ENCODE assay signal across 8 cellular contexts in genomic region chr19:44212865-44213346, GRCh38. TPM values are rescaled to one million over a fixed set of nuclear protein-coding genes. Genes with fewer than 3 reads are reported as not detected.
A peak's percentile ranks its signal among the peaks of the same experiment; 100 is the strongest.
DNase-seq lines count a peak whose midpoint lies in the region; ATAC-seq and TF ChIP-seq lines count a peak whose summit lies in the region.

No MANE protein-coding gene starts in this region.

- no peak overlapping the region for H3K23ac ChIP-seq in mesenchymal stem cell (ENCODE audit: low read length in 2 of 2)

- no peak for TF ChIP-seq EP300 in upper lobe of left lung (IDR thresholded peaks at IDR 0.05)

- WGBS in mesenchymal stem cell = 0% methylated on average over 14 of the region's 15 CpGs
- 4 to 6% methylated on average over 15 of the region's 15 CpGs for WGBS in upper lobe of left lung, 2 donors

- RAD21 ChIA-PET in HCT116 (lab: Charles Lee; ENCODE audit: low non-redundant PET in 1 of 2, low total read pairs in 2 of 2, uncharacterized antibody in 2 of 2, unreplicated experiment in 2 of 2) = no interaction called here

- H4K91ac ChIP-seq in mesenchymal stem cell (ENCODE audit: low read length) = no peak overlapping the region

- TF ChIP-seq CTCF in HCT116 (IDR thresholded peaks at IDR 0.05 in 2 of 3, conservative IDR thresholded peaks at IDR 0.05 in 1 of 3; ENCODE audit: borderline replicate concordance in 1 of 3, insufficient read depth in 1 of 3, low read depth in 2 of 3, low read length in 2 of 3) = no peak
- no peak for TF ChIP-seq CTCF in Panc1 (IDR thresholded peaks at IDR 0.05)
- no peak for TF ChIP-seq CTCF in upper lobe of left lung (IDR thresholded peaks at IDR 0.05)

- H3K9ac ChIP-seq in HCT116 (ENCODE audit: low read length) = peak overlapping the region; percentile 65
- peak overlapping the region; percentile 93 for H3K9ac ChIP-seq in mesenchymal stem cell (ENCODE audit: low read length)

- H3K9me3 ChIP-seq in HCT116 (ENCODE audit: control insufficient read depth in 1 of 2, insufficient read depth in 1 of 2, low read depth in 1 of 2, low read length in 2 of 2) = no peaks in the 10 kb centered on the region
- H3K9me3 ChIP-seq in Panc1 (ENCODE audit: control insufficient read depth, insufficient read depth, low read depth, low read length) = no peaks in the 10 kb centered on the region
- H3K9me3 ChIP-seq in mesenchymal stem cell (ENCODE audit: control insufficient read depth, low read length) = peaks cover 2% of the 10 kb centered on the region
- peaks cover 2 to 14% (median 6%) of the 10 kb centered on the region in 4 donors for H3K9me3 ChIP-seq in upper lobe of left lung

- in situ Hi-C loops in Panc1 (cut with HindIII; ENCODE audit: low pct_unique_long_range_greater_than_20kb, low sequenced_read_pairs) = no loop called here

- no peak overlapping the region for H3K18ac ChIP-seq in mesenchymal stem cell (ENCODE audit: low read depth in 1 of 2, low read length in 2 of 2)

- H2BK12ac ChIP-seq in mesenchymal stem cell (ENCODE audit: low read length in 2 of 2) = no peak overlapping the region

- H3K79me1 ChIP-seq in mesenchymal stem cell (replicated peaks; ENCODE audit: low read length, poor library complexity, severe bottlenecking) = peaks cover 16% of the 10 kb centered on the region

- no peak overlapping the region for H3K14ac ChIP-seq in mesenchymal stem cell (ENCODE audit: low read length in 2 of 2)

- peak overlapping the region; percentile 68 for H3K4me2 ChIP-seq in HCT116 (ENCODE audit: low read length)
- H3K4me2 ChIP-seq in mesenchymal stem cell (ENCODE audit: low read length, poor library complexity, severe bottlenecking) = peak overlapping the region; percentile 79

- POLR2A ChIA-PET in HCT116 (lab: Charles Lee) (no interaction called here), Panc1 (lab: Charles Lee) (interaction anchor here (0.7 kb wide), 1 partner anchor 268 kb away, joined by 12 read pairs; no protein-coding TSS in a partner anchor)

- no peak for TF ChIP-seq POLR2A in HCT116 (IDR thresholded peaks at IDR 0.05; ENCODE audit: borderline replicate concordance, extremely low read depth, insufficient read depth, insufficient read length)
- TF ChIP-seq POLR2A in upper lobe of left lung (IDR thresholded peaks at IDR 0.05) = no peak

- peaks cover 4 to 5% of the 10 kb centered on the region in 2 experiments; a peak in 1 of 4 replicates for H3K4me1 ChIP-seq in HCT116 (ENCODE audit: control insufficient read depth in 1 of 2, insufficient read depth in 2 of 2, low read length in 2 of 2)
- 0 out of 2 replicates have a peak, but pooled peaks cover 3% of the 10 kb centered on the region for H3K4me1 ChIP-seq in Panc1 (ENCODE audit: control insufficient read depth, insufficient read depth, low read length)
- no peaks in the 10 kb centered on the region for H3K4me1 ChIP-seq in mesenchymal stem cell (ENCODE audit: control insufficient read depth, insufficient read depth, low read depth, low read length)
- H3K4me1 ChIP-seq in upper lobe of left lung = peaks cover 0 to 16% (median 8%) of the 10 kb centered on the region in 4 donors

- TF ChIP-seq RAD21 in HCT116 (IDR thresholded peaks at IDR 0.05; ENCODE audit: low read depth) = no peak

- no peaks in the 10 kb centered on the region for H3K9me2 ChIP-seq in HCT116 (ENCODE audit: insufficient read depth)

- intact Hi-C loops in HCT116 (cut with micrococcal nuclease) = loop anchor here (2.0 to 5.0 kb wide), 2 partner anchors 89 to 100 kb away; partner anchors contain the start of gene ZNF225
- intact Hi-C loops in Panc1 (cut with micrococcal nuclease; ENCODE audit: unreplicated experiment) = no loop called here

- H3K4me3 ChIP-seq in HCT116 (replicated peaks in 1 of 2; ENCODE audit: low read depth in 1 of 2, low read length in 2 of 2) = peak overlapping the region; percentile 85
- H3K4me3 ChIP-seq in Panc1 (ENCODE audit: low read depth in 2 of 2, low read length in 2 of 2) = peak overlapping the region; percentile 84 to 92
- peak overlapping the region; percentile 94 to 95 for H3K4me3 ChIP-seq in mesenchymal stem cell (ENCODE audit: insufficient read depth in 1 of 2, low read depth in 1 of 2, low read length in 2 of 2)
- H3K4me3 ChIP-seq in upper lobe of left lung = peak overlapping the region; percentile 63 to 81 (median 74)

- H2BK5ac ChIP-seq in mesenchymal stem cell (ENCODE audit: low read depth, low read length, poor library complexity, severe bottlenecking) = no peak overlapping the region

- CTCF ChIA-PET in HCT116 (lab: Charles Lee) = interaction anchor here (0.7 kb wide), 1 partner anchor 56 kb away, joined by 3 read pairs; no protein-coding TSS in a partner anchor
- CTCF ChIA-PET in Panc1 (lab: Charles Lee) = interaction anchor here (0.7 kb wide), 1 partner anchor 19 kb away, joined by 3 read pairs; no protein-coding TSS in a partner anchor

- peaks cover 27% of the 10 kb centered on the region for H3K79me2 ChIP-seq in HCT116 (ENCODE audit: insufficient read depth, low read length)

- no peak overlapping the region for H4K8ac ChIP-seq in mesenchymal stem cell (ENCODE audit: low read length)

- peak; percentile 45 for ATAC-seq in HCT116
- peak; percentile 33 for ATAC-seq in Panc1
- ATAC-seq in upper lobe of left lung (ENCODE audit: low FRiP score in 2 of 2) = peak in 1 of 2 donors; percentile 34
- ATAC-seq in GM21423 (IDR thresholded peaks at IDR 0.05; ENCODE audit: unreplicated experiment) = no peak

- no peaks in the 10 kb centered on the region for H4K20me1 ChIP-seq in HCT116 (ENCODE audit: insufficient read depth)

- H2AK5ac ChIP-seq in mesenchymal stem cell (ENCODE audit: low read length, severe bottlenecking) = no peak overlapping the region

- no peak overlapping the region for H2BK120ac ChIP-seq in mesenchymal stem cell (ENCODE audit: low read depth, low read length)

- H2AFZ ChIP-seq in HCT116 (ENCODE audit: low read depth, low read length, poor library complexity, severe bottlenecking) (peak overlapping the region; percentile 51), mesenchymal stem cell (ENCODE audit: low read depth, low read length) (no peak overlapping the region)

- peak; percentile 55 for DNase-seq in DMS 273 (lab: John Stamatoyannopoulos, UW; ENCODE audit: unreplicated experiment)
- DNase-seq in HCT116 (ENCODE audit: low read depth, low spot score) = no peak
- DNase-seq in Panc1 (ENCODE audit: low read depth, low spot score) = no peak
- DNase-seq in dermis microvascular lymphatic vessel endothelial cell (ENCODE audit: low read depth in 2 of 2) = peak; percentile 3 to 58
- peak; percentile 65 for DNase-seq in mesenchymal stem cell
- DNase-seq in upper lobe of left lung = no peak
- no peak for DNase-seq in stimulated activated CD4-positive, alpha-beta T cell treated with anti-CD3 and anti-CD28 coated beads, Interleukin-1b, Interleukin-23, amount 100 ng/mL, for 48 hours

- H3K4ac ChIP-seq in mesenchymal stem cell (ENCODE audit: low read depth in 1 of 2, low read length in 2 of 2) = peak overlapping the region in 1 of 2 experiments; percentile 39

- H2BK15ac ChIP-seq in mesenchymal stem cell (ENCODE audit: low read depth, poor library complexity, severe bottlenecking) = no peak overlapping the region

- H3K36me3 ChIP-seq in HCT116 (ENCODE audit: control insufficient read depth in 1 of 2, insufficient read depth in 2 of 2, low read length in 2 of 2) (peaks cover 9 to 13% of the 10 kb centered on the region in 2 experiments; a peak in 3 of 4 replicates), Panc1 (ENCODE audit: control insufficient read depth, insufficient read depth, low read length) (peaks cover 4% of the 10 kb centered on the region; the same call in 1 of the 2 replicates), mesenchymal stem cell (ENCODE audit: control insufficient read depth in 1 of 2, insufficient read depth in 2 of 2, low read depth in 1 of 2, low read length in 2 of 2) (peaks cover 13 to 29% of the 10 kb centered on the region in 2 experiments), upper lobe of left lung (peaks cover 0 to 34% (median 20%) of the 10 kb centered on the region in 4 donors)

- BruUV-seq in HCT116 (replicated peaks; lab: Mats Ljungman, UMichigan) (TSS peak; percentile 67), Panc1 (replicated peaks; lab: Mats Ljungman, UMichigan) (TSS peak; percentile 80)

- peak overlapping the region; percentile 47 for H3K27ac ChIP-seq in HCT116 (ENCODE audit: low read depth, low read length)
- peak overlapping the region; percentile 87 for H3K27ac ChIP-seq in Panc1 (ENCODE audit: low read length)
- peak overlapping the region; percentile 82 for H3K27ac ChIP-seq in mesenchymal stem cell (ENCODE audit: low read length, poor library complexity, severe bottlenecking)
- peak overlapping the region; percentile 75 to 89 (median 87) for H3K27ac ChIP-seq in upper lobe of left lung

- no peaks in the 10 kb centered on the region for H3K27me3 ChIP-seq in HCT116 (ENCODE audit: insufficient read depth, low read length)
- H3K27me3 ChIP-seq in Panc1 (ENCODE audit: control insufficient read depth, insufficient read depth, low read length) = no peaks in the 10 kb centered on the region
- H3K27me3 ChIP-seq in mesenchymal stem cell (ENCODE audit: control insufficient read depth in 1 of 2, insufficient read depth in 1 of 2, low read length in 2 of 2) = no peaks in the 10 kb centered on the region
- H3K27me3 ChIP-seq in upper lobe of left lung = no peaks in the 10 kb centered on the region

TF ChIP-seq in HCT116, 20 proteins besides CTCF, POLR2A, EP300 and RAD21 (continues in another document):
- no peak for TF ChIP-seq ELF1 (IDR thresholded peaks at IDR 0.05; ENCODE audit: borderline replicate concordance, low read depth)
- no peak for TF ChIP-seq CBX3 (IDR thresholded peaks at IDR 0.05; ENCODE audit: low read depth)

RNA-seq across cellular contexts. Expression of gene ZNF227, which starts 0.6 kb away (rescaled TPM):
- total RNA-seq in HCT116 (2021; ENCODE audit: unreplicated experiment) (14.4 TPM), Panc1 (2021; ENCODE audit: unreplicated experiment) (15.4 TPM), dermis microvascular lymphatic vessel endothelial cell (14.4 and 18.6 TPM in 2 replicates), upper lobe of left lung (10 to 100 TPM in 4 of 6 donors, 1 to 10 TPM in 2; 5.3 to 23.0 (median 16.8) TPM)
- 5.3 and 9.0 TPM in 2 replicates for polyA plus RNA-seq in HCT116 (2012)
- polyA plus RNA-seq in Panc1 (2012; ENCODE audit: insufficient read length) = 4.7 TPM
- 7.2 TPM for polyA plus RNA-seq in mesenchymal stem cell (2013, experiment 1 of 2)
- 6.2 TPM for polyA plus RNA-seq in mesenchymal stem cell (2013, experiment 2 of 2)

RNA-seq across cellular contexts. Expression of gene ZNF233, which starts 46.8 kb away (rescaled TPM):
- total RNA-seq in HCT116 (2021; ENCODE audit: unreplicated experiment) (0.30 TPM), Panc1 (2021; ENCODE audit: unreplicated experiment) (1.8 TPM), dermis microvascular lymphatic vessel endothelial cell (1.3 and 1.5 TPM in 2 replicates), upper lobe of left lung (under 1 TPM in 4 of 6 donors, not detected in 2; 0.15 to 0.44 (median 0.25) TPM)
- polyA plus RNA-seq in HCT116 (2012) = 0.25 and 0.34 TPM in 2 replicates
- polyA plus RNA-seq in Panc1 (2012; ENCODE audit: insufficient read length) = 1.1 TPM
- polyA plus RNA-seq in mesenchymal stem cell (2013, experiment 1 of 2) = 1.1 TPM
- 1.3 TPM for polyA plus RNA-seq in mesenchymal stem cell (2013, experiment 2 of 2)

RNA-seq across cellular contexts. Expression of gene ZNF226, which starts 48.0 kb away (rescaled TPM):
- total RNA-seq in HCT116 (2021; ENCODE audit: unreplicated experiment) (17.4 TPM), Panc1 (2021; ENCODE audit: unreplicated experiment) (21.7 TPM), dermis microvascular lymphatic vessel endothelial cell (9.1 and 12.1 TPM in 2 replicates), upper lobe of left lung (10 to 100 TPM in 5 of 6 donors, 1 to 10 TPM in 1; 6.8 to 25.8 (median 14.4) TPM)
- polyA plus RNA-seq in HCT116 (2012) = 6.0 and 11.7 TPM in 2 replicates
- 12.8 TPM for polyA plus RNA-seq in Panc1 (2012; ENCODE audit: insufficient read length)
- 28.1 TPM for polyA plus RNA-seq in mesenchymal stem cell (2013, experiment 1 of 2)
- 31.4 TPM for polyA plus RNA-seq in mesenchymal stem cell (2013, experiment 2 of 2)

Comparison
In these comparisons a context has a peak if more than half of its experiments do, and no peak if none do; other contexts are left out.
1. DNase-seq: peak in DMS 273 (single experiment), dermis microvascular lymphatic vessel endothelial cell (2 of 2) and mesenchymal stem cell (single experiment); none in HCT116 (single experiment), Panc1 (single experiment), upper lobe of left lung (0 of 2) and stimulated activated CD4-positive, alpha-beta T cell treated with anti-CD3 and anti-CD28 coated beads, Interleukin-1b, Interleukin-23, amount 100 ng/mL, for 48 hours (single experiment).
2. Peak in every context shown above with its lines, with median percentiles within 50 percentile points of each other: H3K27ac ChIP-seq and H3K4me3 ChIP-seq.